In the genomic region with DNA sequence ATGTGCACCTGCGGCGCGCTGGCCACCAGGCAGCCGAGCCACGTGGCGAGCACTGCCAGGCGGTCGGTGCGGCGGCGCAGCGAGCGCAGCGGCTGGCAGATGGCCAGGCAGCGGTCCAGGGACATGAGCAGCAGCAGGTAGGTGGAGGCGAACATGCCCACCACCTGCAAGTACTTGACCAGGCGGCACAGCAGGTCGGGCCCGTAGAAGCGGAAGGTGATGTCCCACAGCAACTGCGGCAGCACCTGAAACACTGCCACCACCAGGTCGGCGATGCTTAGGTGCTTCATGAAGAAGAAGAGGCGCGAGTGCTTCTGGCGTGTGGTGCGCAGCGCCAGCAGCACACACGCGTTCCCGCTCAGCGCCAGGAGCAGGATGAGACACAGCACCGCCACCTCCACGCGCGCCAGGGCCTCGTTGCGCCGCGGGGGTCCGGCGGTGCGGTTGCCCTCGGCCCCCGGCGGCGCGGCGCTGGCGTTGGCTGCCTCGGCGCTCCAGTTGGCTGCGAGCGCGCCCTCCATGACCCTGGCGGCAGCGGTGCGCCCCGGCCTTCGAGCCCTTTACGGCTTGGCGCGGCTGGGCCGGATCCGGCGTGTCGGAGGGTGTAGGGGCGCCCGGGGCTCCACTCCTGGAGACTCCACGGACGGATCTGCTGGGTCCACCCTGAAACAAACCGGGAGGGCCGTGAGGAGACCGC, we compare ENCODE assay signal across 3 cellular contexts.
TF ChIP-seq lines count a peak whose summit lies in the region.

No MANE protein-coding gene starts in this region.

TF ChIP-seq in SK-N-SH, 30 proteins besides CTCF, POLR2A, EP300 and RAD21 (continues in another document):
- TF ChIP-seq, protein P1, sequence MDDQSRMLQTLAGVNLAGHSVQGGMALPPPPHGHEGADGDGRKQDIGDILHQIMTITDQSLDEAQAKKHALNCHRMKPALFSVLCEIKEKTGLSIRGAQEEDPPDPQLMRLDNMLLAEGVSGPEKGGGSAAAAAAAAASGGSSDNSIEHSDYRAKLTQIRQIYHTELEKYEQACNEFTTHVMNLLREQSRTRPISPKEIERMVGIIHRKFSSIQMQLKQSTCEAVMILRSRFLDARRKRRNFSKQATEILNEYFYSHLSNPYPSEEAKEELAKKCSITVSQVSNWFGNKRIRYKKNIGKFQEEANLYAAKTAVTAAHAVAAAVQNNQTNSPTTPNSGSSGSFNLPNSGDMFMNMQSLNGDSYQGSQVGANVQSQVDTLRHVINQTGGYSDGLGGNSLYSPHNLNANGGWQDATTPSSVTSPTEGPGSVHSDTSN (IDR thresholded peaks at IDR 0.05), result no peak
- TF ChIP-seq, protein P2, sequence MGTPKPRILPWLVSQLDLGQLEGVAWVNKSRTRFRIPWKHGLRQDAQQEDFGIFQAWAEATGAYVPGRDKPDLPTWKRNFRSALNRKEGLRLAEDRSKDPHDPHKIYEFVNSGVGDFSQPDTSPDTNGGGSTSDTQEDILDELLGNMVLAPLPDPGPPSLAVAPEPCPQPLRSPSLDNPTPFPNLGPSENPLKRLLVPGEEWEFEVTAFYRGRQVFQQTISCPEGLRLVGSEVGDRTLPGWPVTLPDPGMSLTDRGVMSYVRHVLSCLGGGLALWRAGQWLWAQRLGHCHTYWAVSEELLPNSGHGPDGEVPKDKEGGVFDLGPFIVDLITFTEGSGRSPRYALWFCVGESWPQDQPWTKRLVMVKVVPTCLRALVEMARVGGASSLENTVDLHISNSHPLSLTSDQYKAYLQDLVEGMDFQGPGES (IDR thresholded peaks at IDR 0.05; ENCODE audit: low read depth, low read length), result no peak
- no peak for TF ChIP-seq MEF2A (IDR thresholded peaks at IDR 0.05; ENCODE audit: borderline replicate concordance, low read depth)
- TF ChIP-seq SMC3 (IDR thresholded peaks at IDR 0.05; ENCODE audit: low read depth, low read length), result no peak
- TF ChIP-seq GATA2 (CRISPR knock-in tag; IDR thresholded peaks at IDR 0.05), result no peak
- TF ChIP-seq, protein P3, sequence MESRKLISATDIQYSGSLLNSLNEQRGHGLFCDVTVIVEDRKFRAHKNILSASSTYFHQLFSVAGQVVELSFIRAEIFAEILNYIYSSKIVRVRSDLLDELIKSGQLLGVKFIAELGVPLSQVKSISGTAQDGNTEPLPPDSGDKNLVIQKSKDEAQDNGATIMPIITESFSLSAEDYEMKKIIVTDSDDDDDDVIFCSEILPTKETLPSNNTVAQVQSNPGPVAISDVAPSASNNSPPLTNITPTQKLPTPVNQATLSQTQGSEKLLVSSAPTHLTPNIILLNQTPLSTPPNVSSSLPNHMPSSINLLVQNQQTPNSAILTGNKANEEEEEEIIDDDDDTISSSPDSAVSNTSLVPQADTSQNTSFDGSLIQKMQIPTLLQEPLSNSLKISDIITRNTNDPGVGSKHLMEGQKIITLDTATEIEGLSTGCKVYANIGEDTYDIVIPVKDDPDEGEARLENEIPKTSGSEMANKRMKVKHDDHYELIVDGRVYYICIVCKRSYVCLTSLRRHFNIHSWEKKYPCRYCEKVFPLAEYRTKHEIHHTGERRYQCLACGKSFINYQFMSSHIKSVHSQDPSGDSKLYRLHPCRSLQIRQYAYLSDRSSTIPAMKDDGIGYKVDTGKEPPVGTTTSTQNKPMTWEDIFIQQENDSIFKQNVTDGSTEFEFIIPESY (IDR thresholded peaks at IDR 0.05; ENCODE audit: borderline replicate concordance, low read depth), result no peak
- TF ChIP-seq, protein P4, sequence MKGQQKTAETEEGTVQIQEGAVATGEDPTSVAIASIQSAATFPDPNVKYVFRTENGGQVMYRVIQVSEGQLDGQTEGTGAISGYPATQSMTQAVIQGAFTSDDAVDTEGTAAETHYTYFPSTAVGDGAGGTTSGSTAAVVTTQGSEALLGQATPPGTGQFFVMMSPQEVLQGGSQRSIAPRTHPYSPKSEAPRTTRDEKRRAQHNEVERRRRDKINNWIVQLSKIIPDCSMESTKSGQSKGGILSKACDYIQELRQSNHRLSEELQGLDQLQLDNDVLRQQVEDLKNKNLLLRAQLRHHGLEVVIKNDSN (IDR thresholded peaks at IDR 0.05; ENCODE audit: borderline replicate concordance, low read depth), result no peak

TF ChIP-seq in SK-N-SH treated with all-trans-retinoic acid at 6 μM for 48 hours, 23 proteins besides CTCF, POLR2A, EP300 and RAD21:
- no peak for TF ChIP-seq ZNF8 (CRISPR knock-in tag; IDR thresholded peaks at IDR 0.05)
- TF ChIP-seq, protein P5, sequence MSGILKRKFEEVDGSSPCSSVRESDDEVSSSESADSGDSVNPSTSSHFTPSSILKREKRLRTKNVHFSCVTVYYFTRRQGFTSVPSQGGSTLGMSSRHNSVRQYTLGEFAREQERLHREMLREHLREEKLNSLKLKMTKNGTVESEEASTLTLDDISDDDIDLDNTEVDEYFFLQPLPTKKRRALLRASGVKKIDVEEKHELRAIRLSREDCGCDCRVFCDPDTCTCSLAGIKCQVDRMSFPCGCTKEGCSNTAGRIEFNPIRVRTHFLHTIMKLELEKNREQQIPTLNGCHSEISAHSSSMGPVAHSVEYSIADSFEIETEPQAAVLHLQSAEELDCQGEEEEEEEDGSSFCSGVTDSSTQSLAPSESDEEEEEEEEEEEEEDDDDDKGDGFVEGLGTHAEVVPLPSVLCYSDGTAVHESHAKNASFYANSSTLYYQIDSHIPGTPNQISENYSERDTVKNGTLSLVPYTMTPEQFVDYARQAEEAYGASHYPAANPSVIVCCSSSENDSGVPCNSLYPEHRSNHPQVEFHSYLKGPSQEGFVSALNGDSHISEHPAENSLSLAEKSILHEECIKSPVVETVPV (CRISPR knock-in tag; IDR thresholded peaks at IDR 0.05), result no peak
- TF ChIP-seq ZFP3 (CRISPR knock-in tag; IDR thresholded peaks at IDR 0.05), result no peak
- no peak for TF ChIP-seq CSDC2 (CRISPR knock-in tag; IDR thresholded peaks at IDR 0.05)

TF ChIP-seq in H1, 55 proteins besides CTCF, POLR2A, EP300 and RAD21:
- peak; percentile 93 for TF ChIP-seq KDM4A (IDR thresholded peaks at IDR 0.05; ENCODE audit: low read depth, low read length, severe bottlenecking)
- TF ChIP-seq, protein P6, sequence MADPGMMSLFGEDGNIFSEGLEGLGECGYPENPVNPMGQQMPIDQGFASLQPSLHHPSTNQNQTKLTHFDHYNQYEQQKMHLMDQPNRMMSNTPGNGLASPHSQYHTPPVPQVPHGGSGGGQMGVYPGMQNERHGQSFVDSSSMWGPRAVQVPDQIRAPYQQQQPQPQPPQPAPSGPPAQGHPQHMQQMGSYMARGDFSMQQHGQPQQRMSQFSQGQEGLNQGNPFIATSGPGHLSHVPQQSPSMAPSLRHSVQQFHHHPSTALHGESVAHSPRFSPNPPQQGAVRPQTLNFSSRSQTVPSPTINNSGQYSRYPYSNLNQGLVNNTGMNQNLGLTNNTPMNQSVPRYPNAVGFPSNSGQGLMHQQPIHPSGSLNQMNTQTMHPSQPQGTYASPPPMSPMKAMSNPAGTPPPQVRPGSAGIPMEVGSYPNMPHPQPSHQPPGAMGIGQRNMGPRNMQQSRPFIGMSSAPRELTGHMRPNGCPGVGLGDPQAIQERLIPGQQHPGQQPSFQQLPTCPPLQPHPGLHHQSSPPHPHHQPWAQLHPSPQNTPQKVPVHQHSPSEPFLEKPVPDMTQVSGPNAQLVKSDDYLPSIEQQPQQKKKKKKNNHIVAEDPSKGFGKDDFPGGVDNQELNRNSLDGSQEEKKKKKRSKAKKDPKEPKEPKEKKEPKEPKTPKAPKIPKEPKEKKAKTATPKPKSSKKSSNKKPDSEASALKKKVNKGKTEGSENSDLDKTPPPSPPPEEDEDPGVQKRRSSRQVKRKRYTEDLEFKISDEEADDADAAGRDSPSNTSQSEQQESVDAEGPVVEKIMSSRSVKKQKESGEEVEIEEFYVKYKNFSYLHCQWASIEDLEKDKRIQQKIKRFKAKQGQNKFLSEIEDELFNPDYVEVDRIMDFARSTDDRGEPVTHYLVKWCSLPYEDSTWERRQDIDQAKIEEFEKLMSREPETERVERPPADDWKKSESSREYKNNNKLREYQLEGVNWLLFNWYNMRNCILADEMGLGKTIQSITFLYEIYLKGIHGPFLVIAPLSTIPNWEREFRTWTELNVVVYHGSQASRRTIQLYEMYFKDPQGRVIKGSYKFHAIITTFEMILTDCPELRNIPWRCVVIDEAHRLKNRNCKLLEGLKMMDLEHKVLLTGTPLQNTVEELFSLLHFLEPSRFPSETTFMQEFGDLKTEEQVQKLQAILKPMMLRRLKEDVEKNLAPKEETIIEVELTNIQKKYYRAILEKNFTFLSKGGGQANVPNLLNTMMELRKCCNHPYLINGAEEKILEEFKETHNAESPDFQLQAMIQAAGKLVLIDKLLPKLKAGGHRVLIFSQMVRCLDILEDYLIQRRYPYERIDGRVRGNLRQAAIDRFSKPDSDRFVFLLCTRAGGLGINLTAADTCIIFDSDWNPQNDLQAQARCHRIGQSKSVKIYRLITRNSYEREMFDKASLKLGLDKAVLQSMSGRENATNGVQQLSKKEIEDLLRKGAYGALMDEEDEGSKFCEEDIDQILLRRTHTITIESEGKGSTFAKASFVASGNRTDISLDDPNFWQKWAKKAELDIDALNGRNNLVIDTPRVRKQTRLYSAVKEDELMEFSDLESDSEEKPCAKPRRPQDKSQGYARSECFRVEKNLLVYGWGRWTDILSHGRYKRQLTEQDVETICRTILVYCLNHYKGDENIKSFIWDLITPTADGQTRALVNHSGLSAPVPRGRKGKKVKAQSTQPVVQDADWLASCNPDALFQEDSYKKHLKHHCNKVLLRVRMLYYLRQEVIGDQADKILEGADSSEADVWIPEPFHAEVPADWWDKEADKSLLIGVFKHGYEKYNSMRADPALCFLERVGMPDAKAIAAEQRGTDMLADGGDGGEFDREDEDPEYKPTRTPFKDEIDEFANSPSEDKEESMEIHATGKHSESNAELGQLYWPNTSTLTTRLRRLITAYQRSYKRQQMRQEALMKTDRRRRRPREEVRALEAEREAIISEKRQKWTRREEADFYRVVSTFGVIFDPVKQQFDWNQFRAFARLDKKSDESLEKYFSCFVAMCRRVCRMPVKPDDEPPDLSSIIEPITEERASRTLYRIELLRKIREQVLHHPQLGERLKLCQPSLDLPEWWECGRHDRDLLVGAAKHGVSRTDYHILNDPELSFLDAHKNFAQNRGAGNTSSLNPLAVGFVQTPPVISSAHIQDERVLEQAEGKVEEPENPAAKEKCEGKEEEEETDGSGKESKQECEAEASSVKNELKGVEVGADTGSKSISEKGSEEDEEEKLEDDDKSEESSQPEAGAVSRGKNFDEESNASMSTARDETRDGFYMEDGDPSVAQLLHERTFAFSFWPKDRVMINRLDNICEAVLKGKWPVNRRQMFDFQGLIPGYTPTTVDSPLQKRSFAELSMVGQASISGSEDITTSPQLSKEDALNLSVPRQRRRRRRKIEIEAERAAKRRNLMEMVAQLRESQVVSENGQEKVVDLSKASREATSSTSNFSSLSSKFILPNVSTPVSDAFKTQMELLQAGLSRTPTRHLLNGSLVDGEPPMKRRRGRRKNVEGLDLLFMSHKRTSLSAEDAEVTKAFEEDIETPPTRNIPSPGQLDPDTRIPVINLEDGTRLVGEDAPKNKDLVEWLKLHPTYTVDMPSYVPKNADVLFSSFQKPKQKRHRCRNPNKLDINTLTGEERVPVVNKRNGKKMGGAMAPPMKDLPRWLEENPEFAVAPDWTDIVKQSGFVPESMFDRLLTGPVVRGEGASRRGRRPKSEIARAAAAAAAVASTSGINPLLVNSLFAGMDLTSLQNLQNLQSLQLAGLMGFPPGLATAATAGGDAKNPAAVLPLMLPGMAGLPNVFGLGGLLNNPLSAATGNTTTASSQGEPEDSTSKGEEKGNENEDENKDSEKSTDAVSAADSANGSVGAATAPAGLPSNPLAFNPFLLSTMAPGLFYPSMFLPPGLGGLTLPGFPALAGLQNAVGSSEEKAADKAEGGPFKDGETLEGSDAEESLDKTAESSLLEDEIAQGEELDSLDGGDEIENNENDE (IDR thresholded peaks at IDR 0.05; ENCODE audit: insufficient replicate concordance, low read length), result no peak
- TF ChIP-seq RBBP5 (IDR thresholded peaks at IDR 0.05; ENCODE audit: borderline replicate concordance, low read depth, low read length), result peak; percentile 45; the same call in 1 of the 2 replicates
- TF ChIP-seq, protein P7, sequence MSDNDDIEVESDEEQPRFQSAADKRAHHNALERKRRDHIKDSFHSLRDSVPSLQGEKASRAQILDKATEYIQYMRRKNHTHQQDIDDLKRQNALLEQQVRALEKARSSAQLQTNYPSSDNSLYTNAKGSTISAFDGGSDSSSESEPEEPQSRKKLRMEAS (IDR thresholded peaks at IDR 0.05), result peak; percentile 83
- TF ChIP-seq GABPA (IDR thresholded peaks at IDR 0.05; ENCODE audit: borderline replicate concordance, insufficient read depth, low read length), result 0 out of 2 replicates have a peak, but pooled peaks have one; percentile 19
- TF ChIP-seq KDM1A (IDR thresholded peaks at IDR 0.05; ENCODE audit: borderline replicate concordance, low read length), result peak; percentile 13; the same call in 1 of the 2 replicates
- TF ChIP-seq JUN (IDR thresholded peaks at IDR 0.05; ENCODE audit: low read depth, low read length), result no peak
- no peak for TF ChIP-seq CBX8 (IDR thresholded peaks at IDR 0.05; ENCODE audit: borderline replicate concordance, low read depth, low read length)
- TF ChIP-seq ASH2L (IDR thresholded peaks at IDR 0.05; ENCODE audit: low read length), result peak; percentile 42
- TF ChIP-seq, protein P8, sequence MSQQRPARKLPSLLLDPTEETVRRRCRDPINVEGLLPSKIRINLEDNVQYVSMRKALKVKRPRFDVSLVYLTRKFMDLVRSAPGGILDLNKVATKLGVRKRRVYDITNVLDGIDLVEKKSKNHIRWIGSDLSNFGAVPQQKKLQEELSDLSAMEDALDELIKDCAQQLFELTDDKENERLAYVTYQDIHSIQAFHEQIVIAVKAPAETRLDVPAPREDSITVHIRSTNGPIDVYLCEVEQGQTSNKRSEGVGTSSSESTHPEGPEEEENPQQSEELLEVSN (IDR thresholded peaks at IDR 0.05), result peak; percentile 70; the same call in 1 of the 2 replicates
- peak; percentile 39 for TF ChIP-seq CTBP2 (IDR thresholded peaks at IDR 0.05; ENCODE audit: borderline replicate concordance, insufficient read depth, insufficient read length, low read length)
- TF ChIP-seq TEAD4 (IDR thresholded peaks at IDR 0.05; ENCODE audit: low read depth, low read length), result peak; percentile 42; the same call in 1 of the 2 replicates
